10 cellular contexts compared by ENCODE assay signal in genomic region chr7:116805100-116805544, GRCh38. TPM values are rescaled to one million over a fixed set of nuclear protein-coding genes. Genes with fewer than 3 reads are reported as not detected.
DNase-seq lines count a peak whose midpoint lies in the region; ATAC-seq, FAIRE-seq and TF ChIP-seq lines count a peak whose summit lies in the region.
"Had no signal": no experiment of that assay in that cellular context is flagged by ENCODE, and none has a peak within 500 bp of the region (broad histone marks: within the 10 kb centered on the region; RNA-seq: fewer than 3 reads in every experiment).

No MANE protein-coding gene starts in this region.

- H3K27ac ChIP-seq in K562 (ENCODE audit: extremely low read depth, low read depth, low read length) (no peak overlapping the region), liver (ENCODE audit: low read depth in 1 of 2, low read length in 2 of 2) (peak overlapping the region; percentile 80 to 83), mammary epithelial cell (ENCODE audit: insufficient read depth, low read depth, low read length) (no peak overlapping the region)

- H3K4me2 ChIP-seq in K562 (ENCODE audit: insufficient read depth, low read length): no peak overlapping the region
- no peak overlapping the region for H3K4me2 ChIP-seq in mammary epithelial cell (ENCODE audit: insufficient read depth, low read depth, low read length)

- H3K36me3 Mint-ChIP-seq in activated T-helper 1 cell treated with anti-CD3 and anti-CD28 coated beads, Interleukin-12 subunit alpha, Interleukin-12 subunit beta, Interleukin-2, Interleukin-4 antibody, amounts not matched to agents 30 ng/mL and 10 ng/mL and 1 ng/mL, durations not matched to agents 14 hours and 24 hours and 36 hours (ENCODE audit: low read depth): no peaks in the 10 kb centered on the region
- no peaks in the 10 kb centered on the region for H3K36me3 Mint-ChIP-seq in WTC11

- ATAC-seq in K562 (no peak), HG02678 (IDR thresholded peaks at IDR 0.05; ENCODE audit: unreplicated experiment) (no peak), WTC11 (no peak)

- H3K4me1 ChIP-seq in K562 (replicated peaks in 1 of 2; ENCODE audit: control insufficient read depth in 2 of 2, insufficient read depth in 2 of 2, low read length in 2 of 2) (no peaks in the 10 kb centered on the region), liver (ENCODE audit: control insufficient read depth in 4 of 4, insufficient read depth in 4 of 4, low read length in 3 of 4) (peaks cover 11 to 53% (median 33%) of the 10 kb centered on the region in 4 donors), mammary epithelial cell (ENCODE audit: insufficient read depth, low read length) (peaks cover 31% of the 10 kb centered on the region)

- no peaks in the 10 kb centered on the region for H3K9me1 ChIP-seq in K562 (ENCODE audit: control insufficient read depth, insufficient read depth, low read length)

- no peak for FAIRE-seq in K562 (lab: Jason Lieb, UNC)

- CTCF ChIA-PET in K562 (lab: Yijun Ruan, JAX; ENCODE audit: low intra/inter-chr PET ratio): no interaction called here
- CTCF ChIA-PET in WTC11 (lab: Charles Lee): interaction anchor here (0.7 to 1.1 kb wide), 2 partner anchors 12 to 278 kb away, joined by 3 read pairs; no protein-coding TSS in a partner anchor
- CTCF ChIA-PET in mammary epithelial cell (lab: Charles Lee; ENCODE audit: low non-redundant PET): no interaction called here

- no peak for TF ChIP-seq CTCF in LNCaP clone FGC (IDR thresholded peaks at IDR 0.05; ENCODE audit: control insufficient read depth, extremely low read depth, insufficient read depth)
- TF ChIP-seq CTCF in K562 (IDR thresholded peaks at IDR 0.05 in 2 of 3, conservative IDR thresholded peaks at IDR 0.05 in 1 of 3; ENCODE audit: insufficient read depth in 2 of 3, low read depth in 1 of 3, low read length in 3 of 3): no peak
- TF ChIP-seq CTCF in liver (IDR thresholded peaks at IDR 0.05; ENCODE audit: low read depth, low read length, missing input control): no peak
- no peak for TF ChIP-seq CTCF in WTC11 (IDR thresholded peaks at IDR 0.05)
- TF ChIP-seq CTCF in mammary epithelial cell (conservative IDR thresholded peaks at IDR 0.05 in 1 of 2, IDR thresholded peaks at IDR 0.05 in 1 of 2; ENCODE audit: extremely low read depth in 1 of 2, insufficient read depth in 1 of 2, low read depth in 1 of 2, low read length in 2 of 2): no peak

- H3K4me3 ChIP-seq in LNCaP clone FGC (ENCODE audit: low read depth, low read length) (no peak overlapping the region), K562 (no peak overlapping the region), liver (ENCODE audit: low read depth in 1 of 3, low read length in 3 of 3) (peak overlapping the region in 1 of 3 donors; percentile 23), mammary epithelial cell (replicated peaks in 1 of 3; ENCODE audit: insufficient read depth in 1 of 3, low read depth in 2 of 3, low read length in 3 of 3) (no peak overlapping the region)

- POLR2A ChIA-PET in K562 (lab: Yijun Ruan, JAX): no interaction called here
- POLR2A ChIA-PET in WTC11 (lab: Charles Lee): no interaction called here

- H3K4me3 Mint-ChIP-seq in activated T-helper 1 cell treated with anti-CD3 and anti-CD28 coated beads, Interleukin-12 subunit alpha, Interleukin-12 subunit beta, Interleukin-2, Interleukin-4 antibody, amounts not matched to agents 30 ng/mL and 10 ng/mL and 1 ng/mL, durations not matched to agents 14 hours and 24 hours and 36 hours: no peak overlapping the region
- no peak overlapping the region for H3K4me3 Mint-ChIP-seq in WTC11
- H3K4me3 Mint-ChIP-seq: CD4-positive, alpha-beta T cell had no signal

- dilution Hi-C loops in mammary epithelial cell (cut with HindIII; ENCODE audit: low sequenced_read_pairs): no loop called here

- H4K20me1 ChIP-seq in K562 (replicated peaks; ENCODE audit: control insufficient read depth, insufficient read depth, low read length) (no peaks in the 10 kb centered on the region; the same call in 1 of the 2 replicates), mammary epithelial cell (ENCODE audit: insufficient read depth, low read length) (no peaks in the 10 kb centered on the region)

- DNase-seq in AG08395 (ENCODE audit: low spot score) (peak; percentile 57), LNCaP clone FGC (ENCODE audit: low read depth) (peak; percentile 56), K562 (ENCODE audit: extremely low read depth in 1 of 4, low spot score in 3 of 4) (no peak), WTC11 (ENCODE audit: low spot score) (no peak), mammary epithelial cell (no peak)
- DNase-seq in activated T-helper 1 cell treated with anti-CD3 and anti-CD28 coated beads, Interleukin-12 subunit alpha, Interleukin-12 subunit beta, Interleukin-2, Interleukin-4 antibody, amounts not matched to agents 30 ng/mL and 10 ng/mL and 1 ng/mL, durations not matched to agents 14 hours and 24 hours and 36 hours (ENCODE audit: low spot score): no peak
- DNase-seq: CD4-positive, alpha-beta T cell; NCI-H1436 treated with DMSO at 0.1 percent for 48 hours had no signal

- H2AFZ ChIP-seq in K562 (ENCODE audit: low read depth, low read length): no peak overlapping the region
- H2AFZ ChIP-seq in mammary epithelial cell (ENCODE audit: low read depth, low read length): no peak overlapping the region

- no peaks in the 10 kb centered on the region for H3K9me3 Mint-ChIP-seq in activated T-helper 1 cell treated with anti-CD3 and anti-CD28 coated beads, Interleukin-12 subunit alpha, Interleukin-12 subunit beta, Interleukin-2, Interleukin-4 antibody, amounts not matched to agents 30 ng/mL and 10 ng/mL and 1 ng/mL, durations not matched to agents 14 hours and 24 hours and 36 hours
- H3K9me3 Mint-ChIP-seq in WTC11: no peaks in the 10 kb centered on the region
- H3K9me3 Mint-ChIP-seq: CD4-positive, alpha-beta T cell had no signal

- H3K9ac ChIP-seq in K562 (ENCODE audit: insufficient read depth in 1 of 2, low read depth in 2 of 2, low read length in 2 of 2): no peak overlapping the region
- no peak overlapping the region for H3K9ac ChIP-seq in liver (ENCODE audit: low read depth in 1 of 2, low read length in 2 of 2)
- H3K9ac ChIP-seq in mammary epithelial cell (ENCODE audit: insufficient read depth, low read length): no peak overlapping the region

- H3K27me3 ChIP-seq in K562 (ENCODE audit: control insufficient read depth in 2 of 2, insufficient read depth in 2 of 2, low read length in 2 of 2) (peaks cover 4 to 17% of the 10 kb centered on the region in 2 experiments; a peak in 4 of 5 replicates), liver (ENCODE audit: control insufficient read depth in 4 of 4, insufficient read depth in 4 of 4, low read length in 3 of 4) (no peaks in the 10 kb centered on the region), mammary epithelial cell (ENCODE audit: insufficient read depth, low read length) (no peaks in the 10 kb centered on the region)

- H3K79me2 ChIP-seq in K562 (ENCODE audit: control insufficient read depth, insufficient read depth, low read length) (no peaks in the 10 kb centered on the region), mammary epithelial cell (ENCODE audit: insufficient read depth, low read length) (no peaks in the 10 kb centered on the region)

- H3K27me3 Mint-ChIP-seq in activated T-helper 1 cell treated with anti-CD3 and anti-CD28 coated beads, Interleukin-12 subunit alpha, Interleukin-12 subunit beta, Interleukin-2, Interleukin-4 antibody, amounts not matched to agents 30 ng/mL and 10 ng/mL and 1 ng/mL, durations not matched to agents 14 hours and 24 hours and 36 hours (ENCODE audit: insufficient read depth): peaks cover 11% of the 10 kb centered on the region
- no peaks in the 10 kb centered on the region for H3K27me3 Mint-ChIP-seq in WTC11 (ENCODE audit: low read depth)

- 2% methylated on average over 7 of the region's 7 CpGs for WGBS in K562 (ENCODE audit: insufficient coverage, low coverage, missing lambda C conversion rate)
- WGBS in liver: 21% methylated on average over 7 of the region's 7 CpGs
- WGBS in mammary epithelial cell (ENCODE audit: low coverage, missing lambda C conversion rate): 72% methylated on average over 4 of the region's 7 CpGs

- intact Hi-C loops in K562 (cut with micrococcal nuclease): no loop called here
- intact Hi-C loops in activated T-helper 1 cell treated with anti-CD3 and anti-CD28 coated beads, Interleukin-12 subunit alpha, Interleukin-12 subunit beta, Interleukin-2, Interleukin-4 antibody, amounts not matched to agents 30 ng/mL and 10 ng/mL and 1 ng/mL, durations not matched to agents 14 hours and 24 hours and 36 hours (cut with micrococcal nuclease): loop anchor here (10.0 kb wide), 1 partner anchor 670 kb away; no protein-coding TSS in a partner anchor
- intact Hi-C loops in mammary epithelial cell (cut with micrococcal nuclease): loop anchor here (5.0 kb wide), 1 partner anchor 548 kb away; no protein-coding TSS in a partner anchor

- TF ChIP-seq POLR2A in K562 (conservative IDR thresholded peaks at IDR 0.05): no peak

- H3K27ac Mint-ChIP-seq in activated T-helper 1 cell treated with anti-CD3 and anti-CD28 coated beads, Interleukin-12 subunit alpha, Interleukin-12 subunit beta, Interleukin-2, Interleukin-4 antibody, amounts not matched to agents 30 ng/mL and 10 ng/mL and 1 ng/mL, durations not matched to agents 14 hours and 24 hours and 36 hours: no peak overlapping the region
- no peak overlapping the region for H3K27ac Mint-ChIP-seq in WTC11
- H3K27ac Mint-ChIP-seq: CD4-positive, alpha-beta T cell had no signal

- no peak for TF ChIP-seq EP300 in K562 (IDR thresholded peaks at IDR 0.05; ENCODE audit: low read length)

- TF ChIP-seq RAD21 in K562 (CRISPR knock-in tag; conservative IDR thresholded peaks at IDR 0.05 in 1 of 2, IDR thresholded peaks at IDR 0.05 in 1 of 2) (no peak), liver (IDR thresholded peaks at IDR 0.05) (no peak)

- in situ Hi-C loops in K562 (cut with MboI): no loop called here
- in situ Hi-C loops in mammary epithelial cell (cut with MboI; ENCODE audit: low sequenced_read_pairs in 2 of 2): loop anchor here (5.0 to 25.0 kb wide), 3 partner anchors 130 to 643 kb away; partner anchors contain the start of gene MET (in 1 of the 2)

- H3K36me3 ChIP-seq in K562 (ENCODE audit: control insufficient read depth, insufficient read depth, low read length): no peaks in the 10 kb centered on the region
- H3K36me3 ChIP-seq in liver (ENCODE audit: control insufficient read depth in 4 of 4, insufficient read depth in 3 of 4, low read depth in 1 of 4, low read length in 3 of 4): no peaks in the 10 kb centered on the region
- H3K36me3 ChIP-seq in mammary epithelial cell (ENCODE audit: insufficient read depth, low read length): no peaks in the 10 kb centered on the region

- peaks cover 16% of the 10 kb centered on the region for H3K4me1 Mint-ChIP-seq in activated T-helper 1 cell treated with anti-CD3 and anti-CD28 coated beads, Interleukin-12 subunit alpha, Interleukin-12 subunit beta, Interleukin-2, Interleukin-4 antibody, amounts not matched to agents 30 ng/mL and 10 ng/mL and 1 ng/mL, durations not matched to agents 14 hours and 24 hours and 36 hours (ENCODE audit: low read depth)
- peaks cover 34% of the 10 kb centered on the region for H3K4me1 Mint-ChIP-seq in WTC11

- BruUV-seq in K562 (replicated peaks; lab: Mats Ljungman, UMichigan) (no TSS peak), mammary epithelial cell (replicated peaks; lab: Mats Ljungman, UMichigan) (no TSS peak)

- H3K9me3 ChIP-seq in K562 (replicated peaks; ENCODE audit: control insufficient read depth, insufficient read depth, low read depth, low read length) (no peaks in the 10 kb centered on the region), liver (ENCODE audit: control insufficient read depth in 4 of 4, low read length in 3 of 4) (no peaks in the 10 kb centered on the region), mammary epithelial cell (replicated peaks; ENCODE audit: insufficient read depth, low read length) (no peaks in the 10 kb centered on the region)

RNA-seq across cellular contexts. Expression of gene CAPZA2, which starts 57.3 kb away (rescaled TPM):
- total RNA-seq in K562 (2011; cell fraction: chromatin; rRNA removed; ENCODE audit: low replicate concordance): 58.2 and 174 TPM in 2 replicates
- 23.0 and 40.7 TPM in 2 replicates for total RNA-seq in K562 (2011; cell fraction: nucleolus; rRNA removed)
- total RNA-seq in K562 (2011; cell fraction: nucleoplasm; rRNA removed): 108 and 223 TPM in 2 replicates
- total RNA-seq in K562 (2014; rRNA removed) (61.4 and 67.0 TPM in 2 replicates), K562 (2014; rRNA removed; fragmentation: Illumina TruSeq; extraction: Trizol) (181 and 229 TPM in 2 replicates), K562 (2015; rRNA removed; fragmentation: Illumina TruSeq; extraction: Trizol) (136 and 157 TPM in 2 replicates), K562 (2021) (176 and 192 TPM in 2 replicates), liver (10 to 100 TPM; 64.3 to 90.0 TPM), WTC11 (2021) (122 to 153 TPM (median 125 TPM) in 3 replicates), mammary epithelial cell (100 to 1,000 TPM; 101 to 152 TPM)
- polyA plus RNA-seq in K562 (2011; rRNA removed) (103 and 186 TPM in 2 replicates), K562 (2014; fragmentation: Illumina TruSeq; extraction: Trizol) (149 and 156 TPM in 2 replicates), K562 (2014; fragmentation: Nextera tagmentation; extraction: Ambion mirVana) (100 to 1,000 TPM; 352 to 524 TPM), K562 (2014; rRNA removed) (93.3 and 121 TPM in 2 replicates), liver (10 to 100 TPM; 45.1 to 73.9 TPM), mammary epithelial cell (50.5 TPM)
- 14.9 and 28.2 TPM in 2 replicates for polyA plus RNA-seq in K562 (2011; cell fraction: cytosol; rRNA removed)
- polyA plus RNA-seq in K562 (2011; cell fraction: nucleus; rRNA removed): 25.5 and 44.4 TPM in 2 replicates
- polyA plus RNA-seq in K562 (2012): 85.9 and 97.2 TPM in 2 replicates
- 174 and 178 TPM in 2 replicates for polyA minus RNA-seq in K562 (2011; rRNA and poly(A)+ RNA removed)
- polyA minus RNA-seq in K562 (2011; cell fraction: cytosol; rRNA and poly(A)+ RNA removed): 46.7 and 58.6 TPM in 2 replicates
- polyA minus RNA-seq in K562 (2011; cell fraction: nucleus; rRNA and poly(A)+ RNA removed): 55.1 and 81.4 TPM in 2 replicates
- 143 and 165 TPM in 2 replicates for total RNA-seq in activated T-helper 1 cell treated with anti-CD3 and anti-CD28 coated beads, Interleukin-12 subunit alpha, Interleukin-12 subunit beta, Interleukin-2, Interleukin-4 antibody, amounts not matched to agents 30 ng/mL and 10 ng/mL and 1 ng/mL, durations not matched to agents 14 hours and 24 hours and 36 hours
- polyA minus RNA-seq in mammary epithelial cell: 46.5 TPM

Comparison
In these comparisons a context has a peak if more than half of its experiments do, and no peak if none do; other contexts are left out.
1. DNase-seq: peak in AG08395 (single experiment) and LNCaP clone FGC (single experiment); none in K562 (0 of 4), activated T-helper 1 cell treated with anti-CD3 and anti-CD28 coated beads, Interleukin-12 subunit alpha, Interleukin-12 subunit beta, Interleukin-2, Interleukin-4 antibody, amounts not matched to agents 30 ng/mL and 10 ng/mL and 1 ng/mL, durations not matched to agents 14 hours and 24 hours and 36 hours (single experiment), WTC11 (single experiment) and mammary epithelial cell (single experiment).
2. H3K27ac ChIP-seq: peak in liver (2 of 2); none in K562 (single experiment) and mammary epithelial cell (single experiment).